In genomic region chr17:60174767-60175166, GRCh38 we compare ENCODE assay signal across 10 cellular contexts. TPM values are rescaled to one million over a fixed set of nuclear protein-coding genes. Genes with fewer than 3 reads are reported as not detected.
DNase-seq lines count a peak whose midpoint lies in the region; ATAC-seq, FAIRE-seq and TF ChIP-seq lines count a peak whose summit lies in the region.
"Not testable (repeated sequence)": the region's sequence is repeated elsewhere in the genome, so short reads cannot be mapped to it uniquely, and the experiment has no call there.
"Had no signal": no experiment of that assay in that cellular context is flagged by ENCODE, and none has a peak within 500 bp of the region (broad histone marks: within the 10 kb centered on the region; RNA-seq: fewer than 3 reads in every experiment).

No MANE protein-coding gene starts in this region.

- H3K9me2 ChIP-seq in Loucy (replicated peaks; ENCODE audit: low read depth, low read length), result not testable (repeated sequence)

- POLR2A ChIA-PET in AG04450 (lab: Yijun Ruan, JAX), result interaction anchor here (0.6 kb wide), 2 partner anchors 411 to 513 kb away, joined by 3 read pairs; no protein-coding TSS in a partner anchor
- POLR2A ChIA-PET in HepG2 (lab: Yijun Ruan, JAX), result not testable (repeated sequence)

- peak; percentile 28; the same call in 1 of the 2 replicates for TF ChIP-seq RAD21 in HepG2 (CRISPR knock-in tag; IDR thresholded peaks at IDR 0.05)

- not testable (repeated sequence) for H3K9me3 ChIP-seq in AG04450 (ENCODE audit: control insufficient read depth, insufficient read depth, low read length); Loucy (ENCODE audit: insufficient read depth, low read depth, low read length); RWPE2 (ENCODE audit: severe bottlenecking); HepG2 (ENCODE audit: low read length)

- in situ Hi-C loops in brain microvascular endothelial cell (cut with HindIII; ENCODE audit: low pct_ligation_motif_present, low sequenced_read_pairs); HepG2 (cut with HindIII; ENCODE audit: extremely low pct_ligation_motif_present, low pct_unique_long_range_greater_than_20kb): not testable (repeated sequence)

- ATAC-seq in RWPE2 (ENCODE audit: low read depth) (peak; percentile 49; the same call in 2 of the 3 replicates), HepG2 (peak; percentile 58)

- CTCF ChIA-PET in AG04450 (lab: Charles Lee), result interaction anchor here (2.6 kb wide), 1 partner anchor 32 kb away, joined by 9 read pairs; no protein-coding TSS in a partner anchor
- CTCF ChIA-PET in HepG2 (lab: Yijun Ruan, JAX; ENCODE audit: low intra/inter-chr PET ratio, low total read pairs), result not testable (repeated sequence)

- H2AFZ ChIP-seq in Loucy (ENCODE audit: low read length); HepG2 (ENCODE audit: low read length): not testable (repeated sequence)

- not testable (repeated sequence) for H3F3A ChIP-seq in Loucy (ENCODE audit: low read depth)

- H3K36me3 ChIP-seq in GM06990 (ENCODE audit: control insufficient read depth, insufficient read depth, low read length); Loucy (ENCODE audit: insufficient read depth, low read length); brain microvascular endothelial cell (replicated peaks): not testable (repeated sequence)
- H3K36me3 ChIP-seq in RWPE2 (ENCODE audit: low read depth), result peaks cover 18% of the 10 kb centered on the region
- H3K36me3 ChIP-seq in HepG2 (replicated peaks in 1 of 2; ENCODE audit: control insufficient read depth in 1 of 2, insufficient read depth in 2 of 2, low read length in 2 of 2), result peaks cover 0 to 10% of the 10 kb centered on the region in 2 experiments; a peak in 3 of 5 replicates

- intact Hi-C loops in HepG2 (cut with micrococcal nuclease; ENCODE audit: unreplicated experiment), result loop anchor here (2.0 kb wide), 1 partner anchor 32 kb away; no protein-coding TSS in a partner anchor

- BruUV-seq in HepG2 (replicated peaks; lab: Mats Ljungman, UMichigan), result not testable (repeated sequence)

- not testable (repeated sequence) for H3K79me2 ChIP-seq in Loucy (ENCODE audit: insufficient read depth, low read length); HepG2 (ENCODE audit: insufficient read depth, low read length)

- H3K4me1 ChIP-seq in Loucy (ENCODE audit: insufficient read depth, low read length, poor library complexity, severe bottlenecking), result peaks cover 10% of the 10 kb centered on the region
- H3K4me1 ChIP-seq in RWPE2 (ENCODE audit: insufficient read depth, poor library complexity, severe bottlenecking), result not testable (repeated sequence)
- peaks cover 43% of the 10 kb centered on the region for H3K4me1 ChIP-seq in HepG2 (ENCODE audit: insufficient read depth, low read length)

- not testable (repeated sequence) for TF ChIP-seq EP300 in HepG2 (IDR thresholded peaks at IDR 0.05; ENCODE audit: low read depth in 2 of 2, low read length in 2 of 2); HepG2 (CRISPR knock-in tag; IDR thresholded peaks at IDR 0.05; ENCODE audit: borderline replicate concordance)

- H3K4me2 ChIP-seq in Loucy (ENCODE audit: low read depth, low read length, poor library complexity, severe bottlenecking); HepG2 (ENCODE audit: low read depth, low read length): not testable (repeated sequence)

- 92% methylated on average over 6 of the region's 6 CpGs for WGBS in HepG2 (ENCODE audit: low lambda C conversion rate)

- H3K4me3 ChIP-seq in AG04450 (ENCODE audit: low read depth, low read length); GM06990 (replicated peaks; ENCODE audit: low read depth, low read length); Loucy (ENCODE audit: low read length, poor library complexity, severe bottlenecking); RWPE2 (ENCODE audit: severe bottlenecking); brain microvascular endothelial cell (ENCODE audit: low read depth, low read length); HepG2 (replicated peaks in 1 of 3; ENCODE audit: insufficient read depth in 1 of 3, low read depth in 2 of 3, low read length in 3 of 3): not testable (repeated sequence)

- TF ChIP-seq POLR2A in HepG2 (IDR thresholded peaks at IDR 0.05; ENCODE audit: insufficient read depth in 1 of 2, low read depth in 2 of 2, low read length in 2 of 2), result not testable (repeated sequence)

- H3K27ac ChIP-seq in AG04450 (ENCODE audit: low read depth, low read length); RWPE2 (ENCODE audit: poor library complexity, severe bottlenecking); brain microvascular endothelial cell; HepG2 (ENCODE audit: extremely low read length, insufficient read depth, low read length): not testable (repeated sequence)

- H3K27me3 ChIP-seq in AG04450 (ENCODE audit: control insufficient read depth, insufficient read depth, low read length); GM06990 (replicated peaks; ENCODE audit: control insufficient read depth, insufficient read depth, low read length); Loucy (ENCODE audit: insufficient read depth, low read length, poor library complexity, severe bottlenecking); RWPE2 (ENCODE audit: insufficient read depth, poor library complexity, severe bottlenecking); brain microvascular endothelial cell (replicated peaks); HepG2 (ENCODE audit: control insufficient read depth in 1 of 2, insufficient read depth in 2 of 2, low read length in 2 of 2): not testable (repeated sequence)

- FAIRE-seq in HepG2 (lab: Jason Lieb, UNC), result not testable (repeated sequence)

- H3K9ac ChIP-seq in Loucy (ENCODE audit: low read depth, low read length, poor library complexity, severe bottlenecking); HepG2 (ENCODE audit: insufficient read depth, low read depth, low read length): not testable (repeated sequence)

- not testable (repeated sequence) for H4K20me1 ChIP-seq in Loucy (ENCODE audit: insufficient read depth, low read length, poor library complexity, severe bottlenecking); HepG2 (ENCODE audit: insufficient read depth, low read length)

- peak; percentile 22; the same call in 1 of the 2 replicates for TF ChIP-seq CTCF in AG04450 (IDR thresholded peaks at IDR 0.05; ENCODE audit: low read depth, low read length)
- TF ChIP-seq CTCF in GM06990 (IDR thresholded peaks at IDR 0.05; ENCODE audit: insufficient read depth, low read length, poor library complexity, severe bottlenecking), result peak; percentile 24
- peak; percentile 51 for TF ChIP-seq CTCF in Loucy (conservative IDR thresholded peaks at IDR 0.05; ENCODE audit: low read length)
- peak; percentile 15 for TF ChIP-seq CTCF in RWPE2 (IDR thresholded peaks at IDR 0.05; ENCODE audit: poor library complexity, severe bottlenecking)
- peak; percentile 47 for TF ChIP-seq CTCF in brain microvascular endothelial cell (IDR thresholded peaks at IDR 0.05; ENCODE audit: low read depth, low read length, missing control alignments)
- TF ChIP-seq CTCF in HepG2 (CRISPR knock-in tag; IDR thresholded peaks at IDR 0.05), result peak; percentile 64

- DNase-seq in AG04450 (ENCODE audit: low read depth, low spot score); GM06990 (ENCODE audit: extremely low read depth, insufficient read length); RWPE2 (ENCODE audit: low spot score); brain microvascular endothelial cell: not testable (repeated sequence)
- DNase-seq in fibroblast of peridontal ligament (ENCODE audit: extremely low read depth), result peak; percentile 34
- peak; percentile 36 for DNase-seq in HepG2 (ENCODE audit: low spot score)
- peak; percentile 31 for DNase-seq in renal cortical epithelial cell (ENCODE audit: low read depth)

RNA-seq across cellular contexts. Expression of gene CA4, which starts 25.0 kb away (rescaled TPM):
- polyA plus RNA-seq in AG04450 (2011; rRNA removed) (not detected in 2 replicates), HepG2 (2011; rRNA removed) (not detected in 2 replicates)
- polyA minus RNA-seq in AG04450 (2011; rRNA and poly(A)+ RNA removed), result not detected in 2 replicates
- total RNA-seq in HepG2 (2016; rRNA removed; fragmentation: Illumina TruSeq; extraction: Trizol) (not detected in 2 replicates), renal cortical epithelial cell (0.45 TPM in 1 of 2 replicates, not detected in the other)
- total RNA-seq in HepG2 (2016; cell fraction: cytosol; rRNA removed; fragmentation: Illumina TruSeq; extraction: Trizol; ENCODE audit: low read depth), result not detected in 2 replicates
- not detected in 2 replicates for total RNA-seq in HepG2 (2016; cell fraction: insoluble cytoplasmic fraction; rRNA removed; fragmentation: Illumina TruSeq; extraction: Trizol)
- total RNA-seq in HepG2 (2016; cell fraction: membrane; rRNA removed; fragmentation: Illumina TruSeq; extraction: Trizol), result not detected in 2 replicates
- not detected in 2 replicates for total RNA-seq in HepG2 (2016; cell fraction: nucleus; rRNA removed; fragmentation: Illumina TruSeq; extraction: Trizol)
- polyA plus RNA-seq in HepG2 (2011; cell fraction: cytosol; rRNA removed), result not detected in 2 replicates
- not detected in 2 replicates for polyA plus RNA-seq in HepG2 (2011; cell fraction: nucleus; rRNA removed)
- polyA plus RNA-seq in HepG2 (2012), result not detected in 2 replicates
- not detected in 2 replicates for polyA plus RNA-seq in HepG2 (2016; cell fraction: cytosol; fragmentation: Illumina TruSeq; extraction: Trizol; ENCODE audit: low read depth)
- not detected in 2 replicates for polyA plus RNA-seq in HepG2 (2016; cell fraction: insoluble cytoplasmic fraction; fragmentation: Illumina TruSeq; extraction: Trizol; ENCODE audit: low read depth)
- not detected in 2 replicates for polyA plus RNA-seq in HepG2 (2016; cell fraction: membrane; fragmentation: Illumina TruSeq; extraction: Trizol; ENCODE audit: low read depth)
- polyA plus RNA-seq in HepG2 (2016; cell fraction: nucleus; fragmentation: Illumina TruSeq; extraction: Trizol; ENCODE audit: insufficient read depth, low read depth), result not detected in 2 replicates
- polyA minus RNA-seq in HepG2 (2011; rRNA and poly(A)+ RNA removed; ENCODE audit: low replicate concordance), result not detected in 2 replicates
- not detected in 2 replicates for polyA minus RNA-seq in HepG2 (2011; cell fraction: cytosol; rRNA and poly(A)+ RNA removed)
- not detected in 2 replicates for polyA minus RNA-seq in HepG2 (2011; cell fraction: nucleus; rRNA and poly(A)+ RNA removed)
- total RNA-seq: activated CD8-positive, alpha-beta memory T cell treated with anti-CD3 and anti-CD28 coated beads, Interleukin-2, amount 10 ng/mL, durations not matched to agents 7 days and 5 days; T-helper 1 cell treated with Interleukin-12 subunit alpha and Interleukin-12 subunit beta and Interleukin-4 antibody, amounts not matched to agents 30 ng/mL and 1 ng/mL, for 36 hours had no signal
